8 cellular contexts compared by ENCODE assay signal in the genomic region with DNA sequence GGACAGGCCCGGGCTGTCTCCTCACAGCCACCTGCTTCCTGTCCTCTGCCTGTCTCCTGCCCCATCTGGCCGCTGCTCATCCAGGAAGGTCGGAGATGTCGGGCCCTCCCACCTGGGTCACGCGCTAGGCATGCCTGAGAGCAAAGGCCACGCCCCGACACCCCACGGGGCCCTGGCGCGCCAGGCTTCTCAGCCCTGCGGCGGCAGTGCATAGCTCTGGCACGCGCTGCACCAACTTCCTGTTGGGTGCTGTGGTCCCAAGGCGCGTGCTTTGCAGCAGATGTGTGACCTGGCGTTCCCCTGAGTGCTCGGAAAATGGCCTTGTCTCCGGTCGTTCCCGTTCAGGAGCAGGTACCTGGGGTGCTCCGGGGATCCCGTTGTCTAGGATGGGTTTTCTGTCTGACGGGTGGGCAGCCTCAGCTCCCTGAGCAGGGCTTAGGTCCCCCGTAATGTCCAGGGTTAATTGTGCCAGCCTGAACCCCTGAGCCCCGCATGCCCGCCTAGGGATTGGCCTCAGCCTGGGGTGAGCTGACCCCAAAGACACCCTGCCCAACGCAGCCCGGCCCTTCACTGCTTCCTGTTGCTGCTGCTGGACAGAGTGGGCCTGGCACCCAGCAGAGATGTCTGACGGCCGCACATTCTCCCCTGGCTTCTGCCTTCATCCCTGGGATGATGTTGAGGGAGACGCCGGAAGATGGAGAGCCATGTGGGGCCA. TPM values are rescaled to one million over a fixed set of nuclear protein-coding genes. Genes with fewer than 3 reads are reported as not detected.
A peak's percentile ranks its signal among the peaks of the same experiment; 100 is the strongest.
DNase-seq lines count a peak whose midpoint lies in the region; ATAC-seq and TF ChIP-seq lines count a peak whose summit lies in the region.

No MANE protein-coding gene starts in this region.

- H3K27me3 Mint-ChIP-seq in CD14-positive monocyte (ENCODE audit: low read depth in 3 of 3) = peaks cover 0 to 4% (median 0%) of the 10 kb centered on the region in 3 donors

- H3K27ac Mint-ChIP-seq in CD14-positive monocyte = peak overlapping the region; percentile 97 to 100 (median 99)

- peaks cover 55% of the 10 kb centered on the region for H3K4me1 Mint-ChIP-seq in CD14-positive monocyte

- H3K9me3 ChIP-seq in uterus = no peaks in the 10 kb centered on the region

- H3K9me3 Mint-ChIP-seq in CD14-positive monocyte = peaks cover 0 to 6% (median 0%) of the 10 kb centered on the region in 7 donors

- no peak for TF ChIP-seq CTCF in CD14-positive monocyte (IDR thresholded peaks at IDR 0.05)
- TF ChIP-seq CTCF in fibroblast of villous mesenchyme (IDR thresholded peaks at IDR 0.05; ENCODE audit: insufficient read depth, low read depth, low read length) = no peak
- TF ChIP-seq CTCF in uterus (IDR thresholded peaks at IDR 0.05) = no peak

- no peaks in the 10 kb centered on the region for H3K27me3 ChIP-seq in uterus

- TF ChIP-seq POLR2A in GM19193 (IDR thresholded peaks at IDR 0.05; ENCODE audit: extremely low read depth, insufficient read depth, insufficient read length) (peak; percentile 88), uterus (IDR thresholded peaks at IDR 0.05) (no peak)

- H3K4me1 ChIP-seq in uterus = no peaks in the 10 kb centered on the region

- peaks cover 24 to 31% of the 10 kb centered on the region in 2 donors for H3K36me3 Mint-ChIP-seq in CD14-positive monocyte

- DNase-seq in CD14-positive monocyte (ENCODE audit: low spot score) (peak; percentile 98), NK-92 (lab: John Stamatoyannopoulos, UW; ENCODE audit: unreplicated experiment) (peak; percentile 59), fibroblast of villous mesenchyme (ENCODE audit: low read depth) (peak; percentile 8), posterior vena cava (ENCODE audit: low spot score) (peak; percentile 95), uterus (peak; percentile 32 to 45)
- peak; percentile 78 for DNase-seq in activated CD8-positive, alpha-beta memory T cell treated with anti-CD3 and anti-CD28 coated beads, Interleukin-2, amount 50 U/mL, for 1 hour (ENCODE audit: extremely low read depth)

- no peaks in the 10 kb centered on the region for H3K36me3 ChIP-seq in uterus

- intact Hi-C loops in CD14-positive monocyte (cut with micrococcal nuclease) (loop anchor here in 1 of 2 donors (5.0 kb wide), 1 partner anchor 34 kb away; a partner anchor contains a TSS), posterior vena cava (cut with DNase I) (no loop called here), uterus (cut with DNase I; ENCODE audit: low total_unique reads) (no loop called here)

- peak; percentile 83 for ATAC-seq in HG03196 (IDR thresholded peaks at IDR 0.05; ENCODE audit: unreplicated experiment)

- no peak overlapping the region for H3K27ac ChIP-seq in uterus

- peak overlapping the region; percentile 87 to 94 for H3K4me3 Mint-ChIP-seq in CD14-positive monocyte

- H3K4me3 ChIP-seq in fibroblast of villous mesenchyme (ENCODE audit: low read depth, low read length) (no peak overlapping the region), uterus (no peak overlapping the region)

RNA-seq across cellular contexts. Expression of a gene that starts 19.4 kb away (rescaled TPM):
- 10 to 100 TPM; 11.5 to 22.7 TPM for polyA plus RNA-seq in CD14-positive monocyte
- total RNA-seq in fibroblast of villous mesenchyme (2.6 and 3.5 TPM in 2 replicates), posterior vena cava (10 to 100 TPM; 13.5 to 21.8 TPM), uterus (10 to 100 TPM in 2 of 4 donors, 1 to 10 TPM in 2; 1.5 to 21.2 (median 12.9) TPM)

RNA-seq across cellular contexts. Expression of a gene that starts 34.0 kb away (rescaled TPM):
- polyA plus RNA-seq in CD14-positive monocyte = 1 to 10 TPM in 1 of 2 donors, under 1 TPM in 1; 0.39 to 1.2 TPM
- 6.4 and 6.5 TPM in 2 replicates for total RNA-seq in fibroblast of villous mesenchyme
- 1 to 10 TPM; 6.9 to 7.7 TPM for total RNA-seq in posterior vena cava
- 10 to 100 TPM in 2 of 4 donors, 1 to 10 TPM in 2; 1.3 to 16.2 (median 7.0) TPM for total RNA-seq in uterus

Comparison
In these comparisons a context has a peak if more than half of its experiments do, and no peak if none do; other contexts are left out.
1. DNase-seq: peak in every context shown above with its lines; median percentile 98 in CD14-positive monocyte; 95 in posterior vena cava; 78 in activated CD8-positive, alpha-beta memory T cell treated with anti-CD3 and anti-CD28 coated beads, Interleukin-2, amount 50 U/mL, for 1 hour; 59 in NK-92; 38 in uterus; 8 in fibroblast of villous mesenchyme.